ENCODE assay signal across 7 cellular contexts in genomic region chr15:88873786-88874185, GRCh38.
"Had no signal": no experiment of that assay in that cellular context is flagged by ENCODE, and none has a peak within 500 bp of the region (broad histone marks: within the 10 kb centered on the region; RNA-seq: fewer than 3 reads in every experiment).

No MANE protein-coding gene starts in this region.

- H3K9ac ChIP-seq: GM23248 had no signal

- H3K27ac ChIP-seq: GM23248 had no signal

- FAIRE-seq: H54, HTR-8/SVneo had no signal

- H3K4me3 Mint-ChIP-seq: H9 had no signal

- H3K4me3 ChIP-seq: GM23248 had no signal

- H2AFZ ChIP-seq: GM23248 had no signal

- DNase-seq: GM23248, GOT3, H9, HCEC 1CT, IMR-90 had no signal
